Comparison of ENCODE assay signal across 14 cellular contexts in the genomic region with DNA sequence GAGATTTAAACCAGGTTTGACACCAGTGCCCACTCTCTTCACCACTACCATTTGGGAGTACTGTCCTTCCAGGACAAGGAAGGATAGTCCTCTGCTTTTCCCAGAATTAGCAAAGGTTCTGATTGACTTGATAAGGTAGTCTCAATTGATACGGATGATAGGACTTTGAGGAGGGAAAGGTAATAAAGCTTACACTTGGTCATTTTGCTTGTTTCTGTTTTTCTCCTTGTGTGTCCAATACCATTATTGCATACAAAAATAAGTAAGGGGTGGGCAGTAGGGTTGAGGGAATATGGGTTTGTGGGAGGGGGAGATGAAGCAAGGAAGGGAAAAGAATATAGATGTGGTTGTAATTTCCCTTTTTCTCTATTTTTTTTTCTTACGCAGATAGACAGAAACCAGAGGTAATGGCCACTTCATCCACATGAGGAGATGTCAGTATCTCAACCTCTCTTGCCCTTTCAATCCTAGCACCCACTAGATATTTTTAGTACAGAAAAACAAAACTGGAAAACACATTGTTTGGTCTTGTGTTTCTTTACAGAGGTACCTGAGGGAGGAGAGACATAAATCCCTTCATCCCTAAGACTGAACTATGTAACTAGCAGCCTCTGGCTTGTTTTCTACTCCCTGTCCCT. TPM values are rescaled to one million over a fixed set of nuclear protein-coding genes. Genes with fewer than 3 reads are reported as not detected.
DNase-seq lines count a peak whose midpoint lies in the region; ATAC-seq, FAIRE-seq and TF ChIP-seq lines count a peak whose summit lies in the region.
"Had no signal": no experiment of that assay in that cellular context is flagged by ENCODE, and none has a peak within 500 bp of the region (broad histone marks: within the 10 kb centered on the region; RNA-seq: fewer than 3 reads in every experiment).

No MANE protein-coding gene starts in this region.

- H3K9ac ChIP-seq in Karpas-422 (ENCODE audit: low read length), result no peak overlapping the region

- H3K9me3 ChIP-seq in Karpas-422 (ENCODE audit: low read length), result no peaks in the 10 kb centered on the region
- H3K9me3 ChIP-seq in neutrophil, result peaks cover 6% of the 10 kb centered on the region
- no peaks in the 10 kb centered on the region for H3K9me3 ChIP-seq in pancreas
- no peaks in the 10 kb centered on the region for H3K9me3 ChIP-seq in aorta (ENCODE audit: control insufficient read depth, low read length)
- H3K9me3 ChIP-seq: stomach had no signal

- no peaks in the 10 kb centered on the region for H3K9me2 ChIP-seq in Karpas-422 (replicated peaks; ENCODE audit: insufficient read depth, low read length)

- H3K36me3 ChIP-seq in Karpas-422 (ENCODE audit: insufficient read depth, low read length) (peaks cover 24% of the 10 kb centered on the region), neutrophil (peaks cover 60% of the 10 kb centered on the region), pancreas (peaks cover 0 to 36% (median 12%) of the 10 kb centered on the region in 3 donors), aorta (ENCODE audit: control insufficient read depth in 1 of 2, insufficient read depth in 2 of 2, low read length in 1 of 2) (peaks cover 0 to 4% of the 10 kb centered on the region in 2 donors)

- no peak for FAIRE-seq in pancreas (lab: Jason Lieb, UNC)
- FAIRE-seq: D721Med, GM18507 had no signal

- no peak for DNase-seq in activated CD8-positive, alpha-beta memory T cell treated with anti-CD3 and anti-CD28 coated beads, Interleukin-2, amount 10 ng/mL, durations not matched to agents 7 days and 5 days
- DNase-seq in activated CD8-positive, alpha-beta memory T cell treated with anti-CD3 and anti-CD28 coated beads, Interleukin-2, amount 50 U/mL, for 48 hours, result no peak
- DNase-seq in Karpas-422 (no peak), pancreas (no peak), aorta (no peak), NCI-H1048 (lab: John Stamatoyannopoulos, UW) (no peak)
- DNase-seq in central memory CD8-positive, alpha-beta T cell (ENCODE audit: low spot score in 2 of 2), result no peak
- DNase-seq: amygdala, left colon, stomach had no signal

- H3K4me2 ChIP-seq in Karpas-422 (ENCODE audit: low read depth, low read length, poor library complexity, severe bottlenecking), result peak overlapping the region; percentile 7

- intact Hi-C loops in pancreas (cut with DNase I), result no loop called here
- intact Hi-C loops in aorta (cut with DNase I), result no loop called here

- H3K27me3 ChIP-seq in Karpas-422 (ENCODE audit: low read length), result no peaks in the 10 kb centered on the region
- peaks cover 32% of the 10 kb centered on the region for H3K27me3 ChIP-seq in neutrophil
- H3K27me3 ChIP-seq in pancreas, result no peaks in the 10 kb centered on the region
- H3K27me3 ChIP-seq in aorta (ENCODE audit: control insufficient read depth in 1 of 2, insufficient read depth in 2 of 2, low read length in 1 of 2), result no peaks in the 10 kb centered on the region
- H3K27me3 ChIP-seq: stomach had no signal

- no peak overlapping the region for H3K4me3 Mint-ChIP-seq in activated CD8-positive, alpha-beta memory T cell treated with anti-CD3 and anti-CD28 coated beads, Interleukin-2, amount 10 ng/mL, durations not matched to agents 7 days and 5 days
- peak overlapping the region; percentile 89 for H3K4me3 Mint-ChIP-seq in central memory CD8-positive, alpha-beta T cell
- H3K4me3 Mint-ChIP-seq: dendritic cell treated with granulocyte-macrophage colony-stimulating factor and Interleukin-4, amounts not matched to agents 40 ng/mL and 50 ng/mL, for 4 days had no signal

- H3K27ac ChIP-seq in Karpas-422 (ENCODE audit: low read length) (0 out of 2 replicates have a peak overlapping the region, but pooled peaks have one; percentile 4), neutrophil (peak overlapping the region; percentile 50), pancreas (no peak overlapping the region), aorta (ENCODE audit: low read depth in 1 of 2, low read length in 2 of 2) (no peak overlapping the region)

- H3K36me3 Mint-ChIP-seq in activated CD8-positive, alpha-beta memory T cell treated with anti-CD3 and anti-CD28 coated beads, Interleukin-2, amount 10 ng/mL, durations not matched to agents 7 days and 5 days, result peaks cover 42% of the 10 kb centered on the region
- H3K36me3 Mint-ChIP-seq in central memory CD8-positive, alpha-beta T cell (ENCODE audit: insufficient read depth), result peaks cover 41% of the 10 kb centered on the region

- TF ChIP-seq CTCF in neutrophil (IDR thresholded peaks at IDR 0.05) (no peak), pancreas (IDR thresholded peaks at IDR 0.05) (no peak)

- H2AFZ ChIP-seq in Karpas-422 (ENCODE audit: low read length), result no peak overlapping the region

- no peaks in the 10 kb centered on the region for H4K20me1 ChIP-seq in Karpas-422 (ENCODE audit: insufficient read depth, low read depth, low read length)

- 72 to 75% methylated on average over 2 of the region's 2 CpGs for WGBS in pancreas, 2 donors
- WGBS in aorta, 2 donors, result 77 to 78% methylated on average over 2 of the region's 2 CpGs

- H3K9me3 Mint-ChIP-seq in activated CD8-positive, alpha-beta memory T cell treated with anti-CD3 and anti-CD28 coated beads, Interleukin-2, amount 10 ng/mL, durations not matched to agents 7 days and 5 days (ENCODE audit: low read depth), result no peaks in the 10 kb centered on the region
- H3K9me3 Mint-ChIP-seq in central memory CD8-positive, alpha-beta T cell, result no peaks in the 10 kb centered on the region
- H3K9me3 Mint-ChIP-seq: dendritic cell treated with granulocyte-macrophage colony-stimulating factor and Interleukin-4, amounts not matched to agents 40 ng/mL and 50 ng/mL, for 4 days had no signal

- H3K27me3 Mint-ChIP-seq in activated CD8-positive, alpha-beta memory T cell treated with anti-CD3 and anti-CD28 coated beads, Interleukin-2, amount 10 ng/mL, durations not matched to agents 7 days and 5 days, result no peaks in the 10 kb centered on the region
- H3K27me3 Mint-ChIP-seq in central memory CD8-positive, alpha-beta T cell, result no peaks in the 10 kb centered on the region

- CTCF ChIA-PET in activated CD8-positive, alpha-beta memory T cell treated with anti-CD3 and anti-CD28 coated beads, Interleukin-2, amount 10 ng/mL, durations not matched to agents 7 days and 5 days (lab: Charles Lee), result interaction anchor here (0.9 to 8.9 kb wide), 5 partner anchors 9 to 55 kb away, joined by 3 to 76 read pairs (median 7); a partner anchor contains a TSS

- H3K79me2 ChIP-seq in Karpas-422 (ENCODE audit: low read length), result peaks cover 5% of the 10 kb centered on the region; the same call in 1 of the 2 replicates

- H3K4me1 ChIP-seq in Karpas-422 (ENCODE audit: low read length) (peaks cover 14% of the 10 kb centered on the region), neutrophil (ENCODE audit: control insufficient read depth in 1 of 2, insufficient read depth in 1 of 2, low read depth in 1 of 2, low read length in 1 of 2) (peaks cover 26 to 27% of the 10 kb centered on the region in 2 experiments), pancreas (peaks cover 0 to 13% (median 4%) of the 10 kb centered on the region in 3 donors), aorta (ENCODE audit: control insufficient read depth in 1 of 2, insufficient read depth in 2 of 2, low read length in 2 of 2) (no peaks in the 10 kb centered on the region)

- no peak for ATAC-seq in activated CD8-positive, alpha-beta memory T cell treated with anti-CD3 and anti-CD28 coated beads, Interleukin-2, amount 10 ng/mL, durations not matched to agents 7 days and 5 days
- no peak for ATAC-seq in central memory CD8-positive, alpha-beta T cell (replicated peaks; ENCODE audit: extremely low read depth, poor library complexity, severe bottlenecking)
- no peak for ATAC-seq in pancreas
- ATAC-seq in aorta (ENCODE audit: low FRiP score), result no peak
- ATAC-seq: left colon had no signal

- peaks cover 39% of the 10 kb centered on the region for H3K4me1 Mint-ChIP-seq in activated CD8-positive, alpha-beta memory T cell treated with anti-CD3 and anti-CD28 coated beads, Interleukin-2, amount 10 ng/mL, durations not matched to agents 7 days and 5 days
- H3K4me1 Mint-ChIP-seq in central memory CD8-positive, alpha-beta T cell, result peaks cover 70% of the 10 kb centered on the region

- peak overlapping the region; percentile 54 for H3K27ac Mint-ChIP-seq in activated CD8-positive, alpha-beta memory T cell treated with anti-CD3 and anti-CD28 coated beads, Interleukin-2, amount 10 ng/mL, durations not matched to agents 7 days and 5 days
- no peak overlapping the region for H3K27ac Mint-ChIP-seq in central memory CD8-positive, alpha-beta T cell (ENCODE audit: low read depth)
- H3K27ac Mint-ChIP-seq: dendritic cell treated with granulocyte-macrophage colony-stimulating factor and Interleukin-4, amounts not matched to agents 40 ng/mL and 50 ng/mL, for 4 days had no signal

- no peak overlapping the region for H3K4me3 ChIP-seq in Karpas-422 (ENCODE audit: low read length)
- no peak overlapping the region for H3K4me3 ChIP-seq in neutrophil (ENCODE audit: low read depth in 1 of 2, low read length in 1 of 2)
- H3K4me3 ChIP-seq in pancreas, result no peak overlapping the region
- H3K4me3 ChIP-seq in aorta (ENCODE audit: low read length in 2 of 2), result no peak overlapping the region
- H3K4me3 ChIP-seq: stomach had no signal

RNA-seq across cellular contexts. Expression of a gene that starts 2.6 kb away (rescaled TPM):
- total RNA-seq in activated CD8-positive, alpha-beta memory T cell treated with anti-CD3 and anti-CD28 coated beads, Interleukin-2, amount 10 ng/mL, durations not matched to agents 7 days and 5 days, result 1 to 10 TPM; 1.2 to 2.0 TPM
- 2.5 and 4.6 TPM in 2 replicates for total RNA-seq in Karpas-422 (2014; rRNA removed; shearing (Covaris generic); ENCODE audit: low replicate concordance)
- 1 to 10 TPM; 2.6 to 4.1 (median 3.2) TPM for total RNA-seq in pancreas
- polyA plus RNA-seq in pancreas, result 1 to 10 TPM; 3.0 to 4.8 TPM
- total RNA-seq in aorta, result 1 to 10 TPM; 3.0 to 3.8 TPM
- polyA plus RNA-seq in aorta, result 1 to 10 TPM; 1.8 to 2.6 TPM

RNA-seq across cellular contexts. Expression of a gene that starts 9.3 kb away (rescaled TPM):
- 100 to 1,000 TPM; 214 to 235 TPM for total RNA-seq in activated CD8-positive, alpha-beta memory T cell treated with anti-CD3 and anti-CD28 coated beads, Interleukin-2, amount 10 ng/mL, durations not matched to agents 7 days and 5 days
- total RNA-seq in Karpas-422 (2014; rRNA removed; shearing (Covaris generic); ENCODE audit: low replicate concordance), result 90.8 and 100 TPM in 2 replicates
- total RNA-seq in pancreas (10 to 100 TPM; 22.0 to 54.5 (median 27.0) TPM), aorta (100 to 1,000 TPM; 102 TPM)
- polyA plus RNA-seq in pancreas (10 to 100 TPM; 32.0 to 40.9 TPM), aorta (10 to 100 TPM; 30.1 to 82.4 TPM)

RNA-seq across cellular contexts. Expression of a gene that starts 10.0 kb away (rescaled TPM):
- total RNA-seq in activated CD8-positive, alpha-beta memory T cell treated with anti-CD3 and anti-CD28 coated beads, Interleukin-2, amount 10 ng/mL, durations not matched to agents 7 days and 5 days, result 1 to 10 TPM; 4.1 to 5.0 TPM
- total RNA-seq in Karpas-422 (2014; rRNA removed; shearing (Covaris generic); ENCODE audit: low replicate concordance), result 5.3 and 8.3 TPM in 2 replicates
- under 1 TPM; 0.19 to 0.86 (median 0.35) TPM for total RNA-seq in pancreas
- 1 to 10 TPM; 1.2 to 3.3 TPM for polyA plus RNA-seq in pancreas
- 1 to 10 TPM; 2.4 to 2.5 TPM for total RNA-seq in aorta
- polyA plus RNA-seq in aorta, result 1 to 10 TPM; 4.3 to 6.9 TPM

RNA-seq across cellular contexts. Expression of a gene that starts 13.8 kb away (rescaled TPM):
- total RNA-seq in activated CD8-positive, alpha-beta memory T cell treated with anti-CD3 and anti-CD28 coated beads, Interleukin-2, amount 10 ng/mL, durations not matched to agents 7 days and 5 days, result 1 to 10 TPM; 1.0 to 2.0 TPM
- 0.63 and 1.4 TPM in 2 replicates for total RNA-seq in Karpas-422 (2014; rRNA removed; shearing (Covaris generic); ENCODE audit: low replicate concordance)
- total RNA-seq in pancreas, result under 1 TPM; 0.12 to 0.40 (median 0.14) TPM
- polyA plus RNA-seq in pancreas, result under 1 TPM; 0.31 to 0.34 TPM
- total RNA-seq in aorta, result under 1 TPM; 0.29 to 0.54 TPM
- polyA plus RNA-seq in aorta, result under 1 TPM in 1 of 2 donors, not detected in 1; 0.38 TPM

RNA-seq across cellular contexts. Expression of a gene that starts 20.4 kb away (rescaled TPM):
- total RNA-seq in activated CD8-positive, alpha-beta memory T cell treated with anti-CD3 and anti-CD28 coated beads, Interleukin-2, amount 10 ng/mL, durations not matched to agents 7 days and 5 days, result 10 to 100 TPM; 20.0 to 23.9 TPM
- 6.7 and 6.9 TPM in 2 replicates for total RNA-seq in Karpas-422 (2014; rRNA removed; shearing (Covaris generic); ENCODE audit: low replicate concordance)
- total RNA-seq in pancreas, result 1 to 10 TPM; 3.7 to 8.7 (median 5.7) TPM
- polyA plus RNA-seq in pancreas, result 1 to 10 TPM; 4.5 to 5.0 TPM
- total RNA-seq in aorta, result 10 to 100 TPM; 16.0 to 22.2 TPM
- polyA plus RNA-seq in aorta, result 10 to 100 TPM in 1 of 2 donors, 1 to 10 TPM in 1; 6.9 to 15.0 TPM

Comparison
In these comparisons a context has a peak if more than half of its experiments do, and no peak if none do; other contexts are left out.
1. H3K27ac ChIP-seq: peak in Karpas-422 (single experiment) and neutrophil (single experiment); none in pancreas (0 of 4) and aorta (0 of 2).